Comparison of ENCODE assay signal across 22 cellular contexts in genomic region chr1:92230736-92231135, GRCh38. TPM values are rescaled to one million over a fixed set of nuclear protein-coding genes. Genes with fewer than 3 reads are reported as not detected.
A peak's percentile ranks its signal among the peaks of the same experiment; 100 is the strongest.
DNase-seq lines count a peak whose midpoint lies in the region; ATAC-seq and TF ChIP-seq lines count a peak whose summit lies in the region.
"Had no signal": no experiment of that assay in that cellular context is flagged by ENCODE, and none has a peak within 500 bp of the region (broad histone marks: within the 10 kb centered on the region; RNA-seq: fewer than 3 reads in every experiment).

No MANE protein-coding gene starts in this region.

- H3K4me3 ChIP-seq in DND-41 (ENCODE audit: low read depth in 1 of 2, low read length in 2 of 2) (no peak overlapping the region), GM23338 (no peak overlapping the region)
- H3K4me3 ChIP-seq: A549, BLaER1, GM12878 had no signal

- DNase-seq in DND-41 = no peak
- DNase-seq in GM23338 (ENCODE audit: low spot score) = no peak
- peak; percentile 58 for DNase-seq in cerebellum (ENCODE audit: low spot score)
- DNase-seq in activated CD8-positive, alpha-beta T cell treated with anti-CD3 and anti-CD28 coated beads for 36 hours = no peak
- DNase-seq: BE2C; CD4-positive, alpha-beta memory T cell; CD4-positive, CD25-positive, alpha-beta regulatory T cell; CD8-positive, alpha-beta memory T cell; COR-L47; DMS 273 treated with DMSO at 0.1 percent for 48 hours; DMS153; DMS53; DMS79; GDM1 had no signal

- no peak overlapping the region for H3K4me3 Mint-ChIP-seq in GM23338
- H3K4me3 Mint-ChIP-seq in activated CD8-positive, alpha-beta T cell treated with anti-CD3 and anti-CD28 coated beads for 36 hours = no peak overlapping the region
- H3K4me3 Mint-ChIP-seq: CD14-positive monocyte; CD4-positive, alpha-beta memory T cell; CD4-positive, CD25-positive, alpha-beta regulatory T cell; CD8-positive, alpha-beta memory T cell had no signal

- H2AFZ ChIP-seq in DND-41 (ENCODE audit: low read depth, low read length) (0 out of 2 replicates have a peak overlapping the region, but pooled peaks have one; percentile 33), GM23338 (peak overlapping the region; percentile 52; the same call in 1 of the 2 replicates)

- no peaks in the 10 kb centered on the region for H3K36me3 ChIP-seq in DND-41 (ENCODE audit: insufficient read depth, low read length)
- no peaks in the 10 kb centered on the region for H3K36me3 ChIP-seq in GM23338 (ENCODE audit: insufficient read depth)
- H3K36me3 ChIP-seq: BE2C, BLaER1 had no signal

- no peaks in the 10 kb centered on the region for H4K20me1 ChIP-seq in DND-41 (ENCODE audit: insufficient read depth, low read length)
- H4K20me1 ChIP-seq in GM23338 (replicated peaks; ENCODE audit: insufficient read depth) = no peaks in the 10 kb centered on the region
- H4K20me1 ChIP-seq: BLaER1 had no signal

- no peak overlapping the region for H3K4me2 ChIP-seq in DND-41 (ENCODE audit: insufficient read depth, low read length)
- H3K4me2 ChIP-seq in GM23338 = no peak overlapping the region
- H3K4me2 ChIP-seq: A549, BLaER1 had no signal

- H3K27me3 Mint-ChIP-seq in GM23338 (ENCODE audit: insufficient read depth, low read depth, poor library complexity) = no peaks in the 10 kb centered on the region
- no peaks in the 10 kb centered on the region for H3K27me3 Mint-ChIP-seq in activated CD8-positive, alpha-beta T cell treated with anti-CD3 and anti-CD28 coated beads for 36 hours

- intact Hi-C loops in activated CD8-positive, alpha-beta T cell treated with anti-CD3 and anti-CD28 coated beads for 36 hours (cut with micrococcal nuclease) = no loop called here

- ATAC-seq in DND-41 (ENCODE audit: insufficient read depth, low read depth) = no peak
- ATAC-seq in GM23338 = no peak
- no peak for ATAC-seq in activated CD8-positive, alpha-beta T cell treated with anti-CD3 and anti-CD28 coated beads for 36 hours
- no peak for ATAC-seq in GM18502 (IDR thresholded peaks at IDR 0.05; ENCODE audit: poor library complexity, unreplicated experiment)
- no peak for ATAC-seq in GM19328 (IDR thresholded peaks at IDR 0.05; ENCODE audit: unreplicated experiment)
- ATAC-seq: A549, GM12878 had no signal

- no peak for TF ChIP-seq CTCF in DND-41 (IDR thresholded peaks at IDR 0.05; ENCODE audit: borderline replicate concordance, extremely low read depth, low read length, poor library complexity, severe bottlenecking)
- TF ChIP-seq CTCF in GM23338 (conservative IDR thresholded peaks at IDR 0.05; ENCODE audit: low read depth in 2 of 2) = no peak
- TF ChIP-seq CTCF in activated CD8-positive, alpha-beta T cell treated with anti-CD3 and anti-CD28 coated beads for 36 hours (IDR thresholded peaks at IDR 0.05) = no peak

- H3K79me2 ChIP-seq in DND-41 (ENCODE audit: insufficient read depth, low read length) (no peaks in the 10 kb centered on the region), GM23338 (replicated peaks; ENCODE audit: insufficient read depth) (no peaks in the 10 kb centered on the region)

- no peak overlapping the region for H3K27ac ChIP-seq in DND-41 (ENCODE audit: low read length)
- H3K27ac ChIP-seq in GM23338 (ENCODE audit: low read depth) = no peak overlapping the region
- H3K27ac ChIP-seq: 22Rv1, A549, BLaER1 had no signal

- no peak overlapping the region for H3K9ac ChIP-seq in DND-41 (ENCODE audit: low read depth, low read length)
- H3K9ac ChIP-seq: BLaER1 had no signal

- no peaks in the 10 kb centered on the region for H3K36me3 Mint-ChIP-seq in GM23338 (ENCODE audit: low read depth)
- no peaks in the 10 kb centered on the region for H3K36me3 Mint-ChIP-seq in activated CD8-positive, alpha-beta T cell treated with anti-CD3 and anti-CD28 coated beads for 36 hours (ENCODE audit: low read depth)
- H3K36me3 Mint-ChIP-seq: CD14-positive monocyte; CD4-positive, alpha-beta memory T cell; CD4-positive, CD25-positive, alpha-beta regulatory T cell; CD8-positive, alpha-beta memory T cell had no signal

- POLR2A ChIA-PET in activated CD8-positive, alpha-beta T cell treated with anti-CD3 and anti-CD28 coated beads for 36 hours (lab: Charles Lee) = interaction anchor here (0.5 kb wide), 1 partner anchor 81 kb away, joined by 4 read pairs; no protein-coding TSS in a partner anchor

- no peaks in the 10 kb centered on the region for H3K9me2 ChIP-seq in GM23338 (ENCODE audit: insufficient read depth)

- peaks cover 6% of the 10 kb centered on the region; the same call in 1 of the 3 replicates for H3K4me1 Mint-ChIP-seq in GM23338
- no peaks in the 10 kb centered on the region for H3K4me1 Mint-ChIP-seq in activated CD8-positive, alpha-beta T cell treated with anti-CD3 and anti-CD28 coated beads for 36 hours (ENCODE audit: low read depth)
- H3K4me1 Mint-ChIP-seq: CD14-positive monocyte; CD4-positive, alpha-beta memory T cell; CD4-positive, CD25-positive, alpha-beta regulatory T cell; CD8-positive, alpha-beta memory T cell had no signal

- no peaks in the 10 kb centered on the region for H3K9me3 ChIP-seq in DND-41 (ENCODE audit: insufficient read depth, low read length, severe bottlenecking)
- H3K9me3 ChIP-seq: A549, BE2C, BLaER1 had no signal

- no peaks in the 10 kb centered on the region for H3F3A ChIP-seq in GM23338 (replicated peaks; ENCODE audit: low read depth)

- H3K4me1 ChIP-seq in DND-41 (ENCODE audit: insufficient read depth, low read length) = no peaks in the 10 kb centered on the region
- H3K4me1 ChIP-seq in GM23338 (ENCODE audit: insufficient read depth) = 0 out of 2 replicates have a peak, but pooled peaks cover 6% of the 10 kb centered on the region
- H3K4me1 ChIP-seq: A549, BE2C, BLaER1 had no signal

- H3K9me3 Mint-ChIP-seq in GM23338 = no peaks in the 10 kb centered on the region; the same call in 1 of the 3 replicates
- H3K9me3 Mint-ChIP-seq in activated CD8-positive, alpha-beta T cell treated with anti-CD3 and anti-CD28 coated beads for 36 hours = no peaks in the 10 kb centered on the region
- H3K9me3 Mint-ChIP-seq: CD8-positive, alpha-beta memory T cell had no signal

- H3K27ac Mint-ChIP-seq in GM23338 = no peak overlapping the region
- no peak overlapping the region for H3K27ac Mint-ChIP-seq in activated CD8-positive, alpha-beta T cell treated with anti-CD3 and anti-CD28 coated beads for 36 hours
- H3K27ac Mint-ChIP-seq: CD14-positive monocyte; CD4-positive, alpha-beta memory T cell; CD4-positive, CD25-positive, alpha-beta regulatory T cell; CD8-positive, alpha-beta memory T cell had no signal

- no peaks in the 10 kb centered on the region for H3K27me3 ChIP-seq in DND-41 (ENCODE audit: insufficient read depth, low read length, poor library complexity)
- no peaks in the 10 kb centered on the region for H3K27me3 ChIP-seq in GM23338 (ENCODE audit: insufficient read depth)
- H3K27me3 ChIP-seq: BE2C, BLaER1 had no signal

- CTCF ChIA-PET in activated CD8-positive, alpha-beta T cell treated with anti-CD3 and anti-CD28 coated beads for 36 hours (lab: Charles Lee) = no interaction called here

TF ChIP-seq in GM23338, 12 proteins besides CTCF, POLR2A, EP300 and RAD21 (continues in another document):
- no peak for TF ChIP-seq REST (IDR thresholded peaks at IDR 0.05; ENCODE audit: unreplicated experiment)
- no peak for TF ChIP-seq POLR2AphosphoS5 (IDR thresholded peaks at IDR 0.05; ENCODE audit: low read depth)

RNA-seq across cellular contexts. Expression of gene C1orf146, which starts 13.0 kb away (rescaled TPM):
- not detected in 2 replicates for total RNA-seq in GM23338 (2014; rRNA removed; shearing (Covaris generic))
- polyA plus RNA-seq in GM23338 (2016; fragmentation: Nextera tagmentation; extraction: Ambion mirVana) = not detected in 2 replicates
- total RNA-seq in cerebellum = not detected
- not detected for total RNA-seq in activated CD8-positive, alpha-beta T cell treated with anti-CD3 and anti-CD28 coated beads for 36 hours
- total RNA-seq: A172; CD4-positive, alpha-beta memory T cell; CD4-positive, CD25-positive, alpha-beta regulatory T cell; CD8-positive, alpha-beta memory T cell; GM12878 had no signal
- polyA plus RNA-seq: A549; CD14-positive monocyte; CD4-positive, alpha-beta memory T cell; CD4-positive, CD25-positive, alpha-beta regulatory T cell; CD8-positive, alpha-beta memory T cell; GM12878 had no signal
